In the genomic region with DNA sequence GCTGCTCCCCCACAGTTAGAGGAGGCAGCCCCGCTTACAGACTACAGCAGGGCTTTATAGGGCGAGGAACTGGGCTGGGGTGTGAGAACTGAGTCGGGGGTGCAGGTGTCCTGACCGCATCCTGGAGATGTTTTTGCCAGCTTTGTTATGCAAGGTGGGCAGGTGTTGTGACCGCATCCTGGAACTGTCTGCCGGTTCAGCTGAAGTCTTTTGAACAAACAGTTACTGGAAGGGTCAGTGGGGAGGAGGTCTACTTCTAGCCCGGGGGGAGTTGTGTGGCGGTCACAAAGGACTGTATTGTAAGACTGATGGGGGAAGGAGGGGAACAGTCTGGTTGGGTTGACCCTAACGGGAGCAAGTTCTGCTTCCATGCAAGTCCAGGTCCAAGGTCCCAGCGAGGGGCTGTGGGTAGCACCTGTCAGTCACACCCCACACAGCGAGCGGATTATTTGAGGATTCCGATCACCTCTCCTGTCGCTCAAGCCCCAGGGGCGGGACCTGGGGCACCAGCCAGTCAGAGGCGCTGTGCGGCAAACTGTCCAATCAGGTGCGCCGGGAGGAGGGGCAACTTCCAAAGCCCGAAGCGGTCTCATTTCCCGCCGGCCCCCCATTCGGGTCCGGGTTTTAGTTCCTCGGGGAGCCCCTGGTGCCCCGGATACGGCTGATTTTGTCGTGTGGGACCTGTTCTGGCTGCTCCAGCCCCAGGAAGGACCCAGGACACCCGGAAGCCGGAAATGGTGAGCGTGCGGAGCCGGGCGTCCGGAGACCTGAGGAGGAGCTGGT, we compare ENCODE assay signal across 8 cellular contexts. TPM values are rescaled to one million over a fixed set of nuclear protein-coding genes. Genes with fewer than 3 reads are reported as not detected.
A peak's percentile ranks its signal among the peaks of the same experiment; 100 is the strongest.
DNase-seq lines count a peak whose midpoint lies in the region; ATAC-seq and TF ChIP-seq lines count a peak whose summit lies in the region.

TSS of gene ZNF101 (plus strand) at position 610 of the 783 bp plus-strand sequence. CDS start at position 735, 125 bp downstream.

- intact Hi-C loops in PC-3 (cut with micrococcal nuclease): loop anchor here (1.0 kb wide), 1 partner anchor 108 kb away; no protein-coding TSS in a partner anchor

- ATAC-seq in GM21717 (IDR thresholded peaks at IDR 0.05; ENCODE audit: unreplicated experiment) (peak; percentile 64), PC-3 (peak; percentile 76)

- TF ChIP-seq CTCF in PC-3 (conservative IDR thresholded peaks at IDR 0.05; ENCODE audit: low read depth, low read length) (no peak), epithelial cell of proximal tubule (conservative IDR thresholded peaks at IDR 0.05; ENCODE audit: low read depth, low read length) (no peak)

- H3K9me2 ChIP-seq in PC-3 (replicated peaks; ENCODE audit: low read length): no peaks in the 10 kb centered on the region

- CTCF ChIA-PET in PC-3 (lab: Charles Lee): no interaction called here

- H3K36me3 ChIP-seq in PC-3 (ENCODE audit: low read depth, low read length): peaks cover 13% of the 10 kb centered on the region

- peak within 1 kb of the TSS; percentile 86 for H3K4me3 ChIP-seq in Jurkat, Clone E6-1 (ENCODE audit: low read length)
- H3K4me3 ChIP-seq in PC-3 (ENCODE audit: low read length) (peak within 1 kb of the TSS; percentile 86), epithelial cell of proximal tubule (ENCODE audit: low read depth, low read length) (peak within 1 kb of the TSS; percentile 97)

- H3K79me2 ChIP-seq in PC-3 (ENCODE audit: low read length): peaks cover 19% of the 10 kb centered on the region

- H3K9me3 ChIP-seq in PC-3 (ENCODE audit: low read length): no peaks in the 10 kb centered on the region

- peak within 1 kb of the TSS; percentile 41 for H3K27ac ChIP-seq in PC-3 (ENCODE audit: low read length)

- H3K4me1 ChIP-seq in PC-3 (ENCODE audit: insufficient read depth, low read length): peaks cover 9% of the 10 kb centered on the region

- H2AFZ ChIP-seq in PC-3 (ENCODE audit: low read length): peak within 1 kb of the TSS; percentile 96

- no TSS peak for BruUV-seq in PC-3 (replicated peaks; lab: Mats Ljungman, UMichigan)

- DNase-seq in DMS53 (lab: John Stamatoyannopoulos, UW) (peak; percentile 96), PC-3 (peak; percentile 95), activated T-cell treated with anti-CD3 and anti-CD28 coated beads for 4 hours (peak; percentile 87), epithelial cell of proximal tubule (ENCODE audit: low read depth) (peak; percentile 35), mucosa of gallbladder (ENCODE audit: low spot score) (peak; percentile 93)
- peak; percentile 99 for DNase-seq in Jurkat, Clone E6-1 (ENCODE audit: low read depth, low spot score)
- peak; percentile 95 for DNase-seq in stimulated activated CD8-positive, alpha-beta memory T cell treated with anti-CD3 and anti-CD28 coated beads, Interleukin-4, amount 100 ng/mL, for 24 hours (ENCODE audit: low read depth)

- H3K9ac ChIP-seq in PC-3 (ENCODE audit: low read length): peak within 1 kb of the TSS; percentile 89

- H4K20me1 ChIP-seq in PC-3 (ENCODE audit: low read length): no peaks in the 10 kb centered on the region

- POLR2A ChIA-PET in PC-3 (lab: Charles Lee; ENCODE audit: unreplicated experiment): no interaction called here

- H3F3A ChIP-seq in PC-3 (ENCODE audit: low read length, unreplicated experiment): no peaks in the 10 kb centered on the region

- H3K27me3 ChIP-seq in PC-3 (ENCODE audit: low read length): no peaks in the 10 kb centered on the region

- peak within 1 kb of the TSS; percentile 85 for H3K4me2 ChIP-seq in PC-3 (ENCODE audit: low read length)

RNA-seq across cellular contexts. Expression of gene ZNF101, which starts in this region (rescaled TPM):
- 22.1 TPM for polyA plus RNA-seq in Jurkat, Clone E6-1 (2012; ENCODE audit: insufficient read depth, insufficient read length)
- total RNA-seq in PC-3 (2014; rRNA removed): 11.0 and 11.3 TPM in 2 replicates
- total RNA-seq in epithelial cell of proximal tubule: 6.2 and 7.6 TPM in 2 replicates
- 9.2 TPM for total RNA-seq in mucosa of gallbladder

Comparison
In these comparisons a context has a peak if more than half of its experiments do, and no peak if none do; other contexts are left out.
1. Peak in every context shown above with its lines: DNase-seq, ATAC-seq, H3K4me3 ChIP-seq and H3K27ac ChIP-seq.
2. DNase-seq: peak in every context shown above with its lines; median percentile 99 in Jurkat, Clone E6-1; 96 in DMS53; 95 in PC-3; 95 in stimulated activated CD8-positive, alpha-beta memory T cell treated with anti-CD3 and anti-CD28 coated beads, Interleukin-4, amount 100 ng/mL, for 24 hours; 93 in mucosa of gallbladder; 87 in activated T-cell treated with anti-CD3 and anti-CD28 coated beads for 4 hours; 35 in epithelial cell of proximal tubule.